ENCODE assay signal across 17 cellular contexts in the genomic region with DNA sequence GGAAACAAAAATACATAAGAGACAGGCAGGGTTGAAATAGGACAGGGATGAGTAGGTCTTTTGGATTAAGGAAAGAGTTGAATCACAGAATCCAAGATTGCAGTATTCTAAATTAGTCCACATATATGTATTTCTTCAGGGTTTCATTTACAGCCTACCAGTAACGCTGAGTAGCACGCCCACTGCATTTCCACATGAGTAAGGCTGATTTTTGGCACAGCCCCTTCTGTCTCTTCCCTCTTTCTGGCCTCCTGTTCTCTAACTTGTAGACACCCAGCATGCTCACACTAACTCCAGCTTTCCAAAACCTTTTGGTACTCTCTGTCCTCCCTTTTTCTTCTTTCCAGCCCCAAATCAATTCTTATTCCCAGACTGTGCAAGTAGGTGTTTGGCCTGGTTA. TPM values are rescaled to one million over a fixed set of nuclear protein-coding genes. Genes with fewer than 3 reads are reported as not detected.
DNase-seq lines count a peak whose midpoint lies in the region; ATAC-seq, FAIRE-seq and TF ChIP-seq lines count a peak whose summit lies in the region.
"Had no signal": no experiment of that assay in that cellular context is flagged by ENCODE, and none has a peak within 500 bp of the region (broad histone marks: within the 10 kb centered on the region; RNA-seq: fewer than 3 reads in every experiment).

No MANE protein-coding gene starts in this region.

- intact Hi-C loops in tibial artery (cut with DNase I; ENCODE audit: low total_unique reads), result no loop called here

- no peaks in the 10 kb centered on the region for H3K36me3 ChIP-seq in tibial artery
- H3K36me3 ChIP-seq: HAP-1, upper lobe of left lung had no signal

- H3K27me3 ChIP-seq in tibial artery, result no peaks in the 10 kb centered on the region
- H3K27me3 ChIP-seq: upper lobe of left lung had no signal

- no peaks in the 10 kb centered on the region for H3K36me3 Mint-ChIP-seq in neural crest cell (ENCODE audit: low read depth)

- H3K27ac Mint-ChIP-seq in neural crest cell (ENCODE audit: unreplicated experiment), result no peak overlapping the region
- H3K27ac Mint-ChIP-seq: T-helper 1 cell treated with Interleukin-12 subunit alpha and Interleukin-12 subunit beta and Interleukin-4 antibody, amounts not matched to agents 30 μg/mL and 1 μg/mL, for 36 hours had no signal

- H3K27ac ChIP-seq in tibial artery, result no peak overlapping the region
- H3K27ac ChIP-seq: epithelial cell of prostate, upper lobe of left lung had no signal

- H3K4me3 Mint-ChIP-seq in neural crest cell, result peak overlapping the region; percentile 5
- H3K4me3 Mint-ChIP-seq: T-helper 1 cell treated with Interleukin-12 subunit alpha and Interleukin-12 subunit beta and Interleukin-4 antibody, amounts not matched to agents 30 μg/mL and 1 μg/mL, for 36 hours had no signal

- no peaks in the 10 kb centered on the region for H3K9me3 Mint-ChIP-seq in neural crest cell
- H3K9me3 Mint-ChIP-seq: T-helper 1 cell treated with Interleukin-12 subunit alpha and Interleukin-12 subunit beta and Interleukin-4 antibody, amounts not matched to agents 30 μg/mL and 1 μg/mL, for 36 hours had no signal

- ATAC-seq in HG03469 (IDR thresholded peaks at IDR 0.05; ENCODE audit: unreplicated experiment), result no peak
- no peak for ATAC-seq in GM18870 (IDR thresholded peaks at IDR 0.05; ENCODE audit: unreplicated experiment)

- H3K9me3 ChIP-seq in tibial artery, result no peaks in the 10 kb centered on the region
- H3K9me3 ChIP-seq: upper lobe of left lung had no signal

- H3K4me3 ChIP-seq in AG10803 (ENCODE audit: low read length) (no peak overlapping the region), choroid plexus epithelial cell (ENCODE audit: low read depth, low read length) (no peak overlapping the region), tibial artery (no peak overlapping the region)
- H3K4me3 ChIP-seq: HAP-1 had no signal

- FAIRE-seq in frontal cortex (lab: Jason Lieb, UNC), result no peak

- peaks cover 0 to 14% (median 4%) of the 10 kb centered on the region in 4 donors for H3K4me1 ChIP-seq in tibial artery

- H3K4me1 Mint-ChIP-seq in neural crest cell, result peaks cover 19% of the 10 kb centered on the region

- TF ChIP-seq CTCF in AG10803 (conservative IDR thresholded peaks at IDR 0.05; ENCODE audit: low read length) (0 out of 2 replicates have a peak, but pooled peaks have one; percentile 2), choroid plexus epithelial cell (conservative IDR thresholded peaks at IDR 0.05; ENCODE audit: low read depth, low read length) (no peak), neural crest cell (conservative IDR thresholded peaks at IDR 0.05) (no peak), tibial artery (IDR thresholded peaks at IDR 0.05) (no peak)

- peaks cover 2% of the 10 kb centered on the region for H3K27me3 Mint-ChIP-seq in neural crest cell (ENCODE audit: low read depth)

- DNase-seq in AG10803 (ENCODE audit: low read depth) (peak; percentile 77), HCEC 1CT (peak; percentile 59), choroid plexus epithelial cell (ENCODE audit: low read depth) (peak; percentile 74), neural crest cell (ENCODE audit: low read depth, low spot score) (no peak), frontal cortex (ENCODE audit: low spot score in 2 of 2) (no peak), tibial artery (no peak)
- DNase-seq: activated CD4-positive, alpha-beta T cell treated with anti-CD3 and anti-CD28 coated beads for 1 hour; activated T-cell treated with anti-CD3 and anti-CD28 coated beads for 4 hours; DMS79 treated with DMSO at 0.1 percent for 48 hours; NCI-H1092 treated with DMSO at 0.1 percent for 48 hours; stimulated activated CD4-positive, alpha-beta T cell treated with anti-CD3 and anti-CD28 coated beads, Interleukin-2, amount 100 ng/mL, for 48 hours; upper lobe of left lung had no signal

RNA-seq across cellular contexts. Expression of a gene that starts 3.7 kb away (rescaled TPM):
- 21.8 and 24.7 TPM in 2 replicates for total RNA-seq in neural crest cell
- total RNA-seq in frontal cortex, result 13.9 TPM

RNA-seq across cellular contexts. Expression of a gene that starts 58.0 kb away (rescaled TPM):
- total RNA-seq in neural crest cell (3.8 and 4.4 TPM in 2 replicates), frontal cortex (4.1 TPM)

Comparison
In these comparisons a context has a peak if more than half of its experiments do, and no peak if none do; other contexts are left out.
1. DNase-seq: peak in AG10803 (single experiment), HCEC 1CT (single experiment) and choroid plexus epithelial cell (single experiment); none in neural crest cell (single experiment), frontal cortex (0 of 2) and tibial artery (0 of 2).